In the genomic region with DNA sequence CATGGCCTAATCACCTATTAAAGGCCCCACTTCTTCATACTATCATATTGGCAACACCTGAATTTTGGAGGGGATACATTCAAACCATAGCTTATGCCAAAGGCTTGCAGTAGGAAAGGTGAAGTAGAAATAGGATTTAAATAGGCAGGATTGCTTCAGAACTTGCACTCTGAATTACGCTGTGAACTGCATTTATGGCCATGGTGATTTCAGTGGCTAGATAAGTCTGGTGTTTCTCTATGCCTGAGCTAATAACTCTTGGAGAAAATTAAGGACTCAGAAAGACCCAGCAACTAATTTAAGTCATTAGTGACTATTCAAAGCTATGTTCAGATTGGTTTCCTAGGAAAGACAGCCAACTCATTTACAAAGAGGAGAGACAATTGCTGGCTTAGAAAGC, we compare ENCODE assay signal across 21 cellular contexts. TPM values are rescaled to one million over a fixed set of nuclear protein-coding genes. Genes with fewer than 3 reads are reported as not detected.
"Had no signal": no experiment of that assay in that cellular context is flagged by ENCODE, and none has a peak within 500 bp of the region (broad histone marks: within the 10 kb centered on the region; RNA-seq: fewer than 3 reads in every experiment).

No MANE protein-coding gene starts in this region.

- H3K36me3 ChIP-seq: esophagus squamous epithelium, gastroesophageal sphincter, neural progenitor cell, ovary, prostate gland, right lobe of liver, stomach had no signal

- H3K9ac ChIP-seq: neural progenitor cell had no signal

- H3K9me3 ChIP-seq: esophagus squamous epithelium, gastroesophageal sphincter, ovary, prostate gland, right lobe of liver, stomach had no signal

- H3K4me1 ChIP-seq: esophagus squamous epithelium, neural progenitor cell, prostate gland, right lobe of liver, stomach had no signal

- H3K4me2 ChIP-seq: neural progenitor cell had no signal

- H3K4me3 ChIP-seq: esophagus squamous epithelium, gastroesophageal sphincter, lung, neural progenitor cell, ovary, prostate gland, right lobe of liver, stomach had no signal

- H3K27me3 ChIP-seq: esophagus squamous epithelium, gastroesophageal sphincter, neural progenitor cell, ovary, right lobe of liver, stomach had no signal

- DNase-seq: cerebellar nuclear complex; esophagus squamous epithelium; foreskin fibroblast; kidney; left cardiac atrium; left ventricle myocardium superior; mesendoderm; natural killer cell; nucleus accumbens; ovary; retina; right lobe of liver; stimulated activated CD4-positive, alpha-beta T cell treated with anti-CD3 and anti-CD28 coated beads, Interleukin-12 subunit alpha, Interleukin-12 subunit beta, amount 100 ng/mL, for 4 hours; stimulated activated naive CD4-positive, alpha-beta T cell; stomach; substantia nigra had no signal

- ATAC-seq: gastroesophageal sphincter, left cardiac atrium, left ventricle myocardium superior, natural killer cell, right lobe of liver had no signal

- H3K27ac ChIP-seq: esophagus squamous epithelium, gastroesophageal sphincter, neural progenitor cell, ovary, prostate gland, right lobe of liver, stomach had no signal

- H2AFZ ChIP-seq: neural progenitor cell had no signal

RNA-seq across cellular contexts. Expression of a gene that starts 59.8 kb away (rescaled TPM):
- total RNA-seq: myocyte, natural killer cell had no signal
